ENCODE assay signal across 1 cellular context in genomic region chr9:114166103-114166470, GRCh38.
TF ChIP-seq lines count a peak whose summit lies in the region.

No MANE protein-coding gene starts in this region.

TF ChIP-seq in HepG2, 621 proteins besides CTCF, POLR2A, EP300 and RAD21:
- TF ChIP-seq ZBTB40 (IDR thresholded peaks at IDR 0.05) (peak; percentile 1; the same call in 1 of the 2 replicates), ZBTB40 (CRISPR knock-in tag; IDR thresholded peaks at IDR 0.05) (no peak), MXD3 (CRISPR knock-in tag; IDR thresholded peaks at IDR 0.05) (no peak)
